In genomic region chr14:51454351-51454750, GRCh38 we compare ENCODE assay signal across 26 cellular contexts.
A peak's percentile ranks its signal among the peaks of the same experiment; 100 is the strongest.
DNase-seq lines count a peak whose midpoint lies in the region; ATAC-seq and TF ChIP-seq lines count a peak whose summit lies in the region.
"Had no signal": no experiment of that assay in that cellular context is flagged by ENCODE, and none has a peak within 500 bp of the region (broad histone marks: within the 10 kb centered on the region; RNA-seq: fewer than 3 reads in every experiment).

No MANE protein-coding gene starts in this region.

- intact Hi-C loops in MCF 10A (cut with micrococcal nuclease), result no loop called here

- H3K36me3 Mint-ChIP-seq in MCF 10A (ENCODE audit: insufficient read depth, unreplicated experiment), result no peaks in the 10 kb centered on the region
- H3K36me3 Mint-ChIP-seq: CD8-positive, alpha-beta T cell; mesothelial cell of epicardium had no signal

- POLR2A ChIA-PET in MCF 10A (lab: Yijun Ruan, JAX), result interaction anchor here (0.8 to 2.2 kb wide), 10 partner anchors 10 to 117 kb away, joined by 3 to 10 read pairs (median 6); no protein-coding TSS in a partner anchor

- CTCF ChIA-PET in MCF 10A (lab: Yijun Ruan, JAX), result interaction anchor here (0.5 to 1.0 kb wide), 8 partner anchors 14 to 264 kb away, joined by 3 to 4 read pairs (median 3); no protein-coding TSS in a partner anchor

- peaks cover 8% of the 10 kb centered on the region for H3K9me3 Mint-ChIP-seq in MCF 10A (ENCODE audit: unreplicated experiment)
- H3K9me3 Mint-ChIP-seq: activated CD8-positive, alpha-beta T cell treated with anti-CD3 and anti-CD28 coated beads for 36 hours; CD8-positive, alpha-beta T cell; effector memory CD8-positive, alpha-beta T cell; T-helper 1 cell treated with Interleukin-12 subunit alpha and Interleukin-12 subunit beta and Interleukin-4 antibody, amounts not matched to agents 30 μg/mL and 1 μg/mL, for 36 hours had no signal

- BruUV-seq in MCF 10A (replicated peaks; lab: Mats Ljungman, UMichigan), result no TSS peak

- ATAC-seq in GM18861 (IDR thresholded peaks at IDR 0.05; ENCODE audit: unreplicated experiment), result no peak
- no peak for ATAC-seq in GM21737 (IDR thresholded peaks at IDR 0.05; ENCODE audit: unreplicated experiment)
- ATAC-seq: activated CD8-positive, alpha-beta T cell treated with anti-CD3 and anti-CD28 coated beads for 36 hours; activated T-helper 17 cell treated with anti-CD3 and anti-CD28 coated beads, Interleukin-2, amount 50 U/mL, for 72 hours; CD8-positive, alpha-beta T cell; effector memory CD8-positive, alpha-beta T cell; HCT116; left lobe of liver; naive thymus-derived CD4-positive, alpha-beta T cell; stimulated activated naive CD8-positive, alpha-beta T cell treated with anti-CD3 and anti-CD28 coated beads, Interleukin-15, Interleukin-2, amounts not matched to agents 100 U/mL and 50 U/mL, for 24 hours had no signal

- H3K27ac Mint-ChIP-seq in MCF 10A (ENCODE audit: low read depth, unreplicated experiment), result peak overlapping the region; percentile 33
- H3K27ac Mint-ChIP-seq: activated CD8-positive, alpha-beta T cell treated with anti-CD3 and anti-CD28 coated beads for 36 hours; activated T-helper 17 cell treated with anti-CD3 and anti-CD28 coated beads, Interleukin-2, amount 50 U/mL, for 72 hours; B cell; CD8-positive, alpha-beta T cell; effector memory CD8-positive, alpha-beta T cell; mesothelial cell of epicardium; naive thymus-derived CD4-positive, alpha-beta T cell; T-helper 1 cell treated with Interleukin-12 subunit alpha and Interleukin-12 subunit beta and Interleukin-4 antibody, amounts not matched to agents 30 μg/mL and 1 μg/mL, for 36 hours had no signal

- peak; percentile 49 for DNase-seq in Daoy (ENCODE audit: low read depth)
- peak; percentile 57 for DNase-seq in NCI-H1694 (lab: John Stamatoyannopoulos, UW)
- peak; percentile 11 for DNase-seq in MCF 10A (ENCODE audit: unreplicated experiment)
- DNase-seq in lung microvascular endothelial cell (ENCODE audit: low read depth in 2 of 2), result peak; percentile 51 to 71
- no peak for DNase-seq in stimulated activated CD8-positive, alpha-beta memory T cell treated with anti-CD3 and anti-CD28 coated beads, Interleukin-4, amount 100 ng/mL, for 48 hours
- DNase-seq in RKO (ENCODE audit: low spot score), result no peak
- DNase-seq: activated CD4-positive, alpha-beta T cell treated with anti-CD3 and anti-CD28 coated beads for 1 hour; activated CD8-positive, alpha-beta T cell treated with anti-CD3 and anti-CD28 coated beads for 36 hours; activated naive CD4-positive, alpha-beta T cell treated with anti-CD3 and anti-CD28 coated beads, Interleukin-2, amount 50 U/mL, for 16 hours; amniotic stem cell; CD8-positive, alpha-beta T cell; effector memory CD8-positive, alpha-beta T cell; gastrocnemius medialis; GDM1; KG1; naive thymus-derived CD4-positive, alpha-beta T cell; Peyer's patch; stimulated activated naive CD8-positive, alpha-beta T cell treated with anti-CD3 and anti-CD28 coated beads, Interleukin-15, Interleukin-2, amounts not matched to agents 100 U/mL and 50 U/mL, for 24 hours had no signal

- no peak for TF ChIP-seq CTCF in MCF 10A (IDR thresholded peaks at IDR 0.05; ENCODE audit: unreplicated experiment)

- no peaks in the 10 kb centered on the region for H3K27me3 Mint-ChIP-seq in MCF 10A (ENCODE audit: insufficient read depth, unreplicated experiment)

- H3K4me3 Mint-ChIP-seq in MCF 10A (ENCODE audit: unreplicated experiment), result no peak overlapping the region
- H3K4me3 Mint-ChIP-seq: activated CD8-positive, alpha-beta T cell treated with anti-CD3 and anti-CD28 coated beads for 36 hours; activated T-helper 17 cell treated with anti-CD3 and anti-CD28 coated beads, Interleukin-2, amount 50 U/mL, for 72 hours; B cell; CD8-positive, alpha-beta T cell; effector memory CD8-positive, alpha-beta T cell; mesothelial cell of epicardium; naive thymus-derived CD4-positive, alpha-beta T cell; T-helper 1 cell treated with Interleukin-12 subunit alpha and Interleukin-12 subunit beta and Interleukin-4 antibody, amounts not matched to agents 30 μg/mL and 1 μg/mL, for 36 hours had no signal

- H3K4me1 Mint-ChIP-seq in MCF 10A (ENCODE audit: insufficient read depth, unreplicated experiment), result peaks cover 36% of the 10 kb centered on the region
- H3K4me1 Mint-ChIP-seq: activated T-helper 17 cell treated with anti-CD3 and anti-CD28 coated beads, Interleukin-2, amount 50 U/mL, for 72 hours; B cell; naive thymus-derived CD4-positive, alpha-beta T cell had no signal

Comparison
In these comparisons a context has a peak if more than half of its experiments do, and no peak if none do; other contexts are left out.
1. DNase-seq: peak in Daoy (single experiment), NCI-H1694 (single experiment), MCF 10A (single experiment) and lung microvascular endothelial cell (2 of 2); none in stimulated activated CD8-positive, alpha-beta memory T cell treated with anti-CD3 and anti-CD28 coated beads, Interleukin-4, amount 100 ng/mL, for 48 hours (single experiment) and RKO (single experiment).